Comparison of ENCODE assay signal across 14 cellular contexts in the genomic region with DNA sequence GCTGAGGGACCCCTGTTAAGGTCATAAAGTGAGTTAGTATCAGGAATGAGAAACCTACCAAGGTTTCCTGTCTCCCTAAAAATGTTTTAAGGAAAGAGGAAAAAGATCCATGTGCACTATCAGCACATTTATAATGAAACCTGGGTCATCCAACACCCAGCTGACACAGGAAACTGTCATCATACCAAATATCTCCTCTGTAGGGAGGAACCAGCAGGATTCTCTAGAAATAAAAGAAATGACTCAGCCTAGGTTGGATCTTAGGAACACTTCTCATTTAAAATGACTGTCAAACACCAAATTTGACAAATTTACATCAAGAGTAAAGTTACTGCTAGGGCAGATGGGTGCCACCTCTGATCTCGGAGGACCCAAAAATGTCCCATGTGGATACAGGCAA. TPM values are rescaled to one million over a fixed set of nuclear protein-coding genes. Genes with fewer than 3 reads are reported as not detected.
DNase-seq lines count a peak whose midpoint lies in the region; ATAC-seq and TF ChIP-seq lines count a peak whose summit lies in the region.
"Had no signal": no experiment of that assay in that cellular context is flagged by ENCODE, and none has a peak within 500 bp of the region (broad histone marks: within the 10 kb centered on the region; RNA-seq: fewer than 3 reads in every experiment).

No MANE protein-coding gene starts in this region.

- H3K4me1 Mint-ChIP-seq in GM23338: peaks cover 58% of the 10 kb centered on the region
- peaks cover 57% of the 10 kb centered on the region for H3K4me1 Mint-ChIP-seq in activated naive CD8-positive, alpha-beta T cell treated with anti-CD3 and anti-CD28 coated beads for 36 hours
- peaks cover 68 to 69% of the 10 kb centered on the region in 2 donors for H3K4me1 Mint-ChIP-seq in natural killer cell treated with Interleukin-12 subunit alpha and Interleukin-12 subunit beta and Interleukin-15 and Interleukin-18, amount 100 ng/mL, for 72 hours (ENCODE audit: low read depth in 2 of 2)
- H3K4me1 Mint-ChIP-seq in CD8-positive, alpha-beta memory T cell: peaks cover 27 to 44% (median 35%) of the 10 kb centered on the region in 3 donors

- peaks cover 2% of the 10 kb centered on the region; the same call in 1 of the 2 replicates for H3F3A ChIP-seq in GM23338 (replicated peaks; ENCODE audit: low read depth)

- H3K27me3 Mint-ChIP-seq in GM23338 (ENCODE audit: insufficient read depth, low read depth, poor library complexity): peaks cover 2% of the 10 kb centered on the region
- H3K27me3 Mint-ChIP-seq in activated naive CD8-positive, alpha-beta T cell treated with anti-CD3 and anti-CD28 coated beads for 36 hours: no peaks in the 10 kb centered on the region
- H3K27me3 Mint-ChIP-seq in natural killer cell treated with Interleukin-12 subunit alpha and Interleukin-12 subunit beta and Interleukin-15 and Interleukin-18, amount 100 ng/mL, for 72 hours: no peaks in the 10 kb centered on the region
- no peaks in the 10 kb centered on the region for H3K27me3 Mint-ChIP-seq in CD8-positive, alpha-beta memory T cell

- H3K79me2 ChIP-seq in GM23338 (replicated peaks; ENCODE audit: insufficient read depth) (peaks cover 7% of the 10 kb centered on the region), hepatocyte (no peaks in the 10 kb centered on the region)

- H3K4me1 ChIP-seq in GM23338 (ENCODE audit: insufficient read depth): peaks cover 58% of the 10 kb centered on the region
- H3K4me1 ChIP-seq in hepatocyte (ENCODE audit: insufficient read depth): peaks cover 7% of the 10 kb centered on the region
- peaks cover 20% of the 10 kb centered on the region for H3K4me1 ChIP-seq in CD8-positive, alpha-beta memory T cell (ENCODE audit: insufficient read depth, low read length)

- H3K27ac ChIP-seq in GM23338 (ENCODE audit: low read depth) (peak overlapping the region; percentile 65; the same call in 1 of the 2 replicates), hepatocyte (no peak overlapping the region)
- no peak overlapping the region for H3K27ac ChIP-seq in CD8-positive, alpha-beta memory T cell (ENCODE audit: low read depth, low read length)
- H3K27ac ChIP-seq: Peyer's patch, thoracic aorta had no signal

- WGBS in hepatocyte (ENCODE audit: low lambda C conversion rate, missing lambda C conversion rate): 89% methylated on average over 1 of the region's 1 CpG

- POLR2A ChIA-PET in CD8-positive, alpha-beta memory T cell (lab: Charles Lee): interaction anchor here (0.6 kb wide), 1 partner anchor 91 kb away, joined by 4 read pairs; no protein-coding TSS in a partner anchor

- no peak overlapping the region for H3K4me3 Mint-ChIP-seq in GM23338
- H3K4me3 Mint-ChIP-seq in activated naive CD8-positive, alpha-beta T cell treated with anti-CD3 and anti-CD28 coated beads for 36 hours: no peak overlapping the region
- peak overlapping the region; percentile 48 for H3K4me3 Mint-ChIP-seq in natural killer cell treated with Interleukin-12 subunit alpha and Interleukin-12 subunit beta and Interleukin-15 and Interleukin-18, amount 100 ng/mL, for 72 hours
- peak overlapping the region in 1 of 7 donors; percentile 38 for H3K4me3 Mint-ChIP-seq in CD8-positive, alpha-beta memory T cell

- CTCF ChIA-PET in CD8-positive, alpha-beta memory T cell (lab: Charles Lee): no interaction called here

- H3K36me3 Mint-ChIP-seq in GM23338 (ENCODE audit: low read depth): peaks cover 20% of the 10 kb centered on the region; the same call in 2 of the 3 replicates
- peaks cover 36% of the 10 kb centered on the region for H3K36me3 Mint-ChIP-seq in activated naive CD8-positive, alpha-beta T cell treated with anti-CD3 and anti-CD28 coated beads for 36 hours
- no peaks in the 10 kb centered on the region for H3K36me3 Mint-ChIP-seq in natural killer cell treated with Interleukin-12 subunit alpha and Interleukin-12 subunit beta and Interleukin-15 and Interleukin-18, amount 100 ng/mL, for 72 hours
- H3K36me3 Mint-ChIP-seq in CD8-positive, alpha-beta memory T cell: peaks cover 3 to 12% (median 4%) of the 10 kb centered on the region in 3 donors

- no peak overlapping the region for H3K27ac Mint-ChIP-seq in GM23338
- peak overlapping the region; percentile 64 for H3K27ac Mint-ChIP-seq in activated naive CD8-positive, alpha-beta T cell treated with anti-CD3 and anti-CD28 coated beads for 36 hours
- peak overlapping the region; percentile 66 to 86 for H3K27ac Mint-ChIP-seq in natural killer cell treated with Interleukin-12 subunit alpha and Interleukin-12 subunit beta and Interleukin-15 and Interleukin-18, amount 100 ng/mL, for 72 hours
- H3K27ac Mint-ChIP-seq in CD8-positive, alpha-beta memory T cell: peak overlapping the region in 4 of 8 donors; percentile 25 to 78 (median 33)

- peak; percentile 37 for DNase-seq in activated CD8-positive, alpha-beta memory T cell treated with anti-CD3 and anti-CD28 coated beads for 24 hours
- DNase-seq in activated CD8-positive, alpha-beta memory T cell treated with anti-CD3 and anti-CD28 coated beads, Interleukin-2, amount 50 U/mL, for 48 hours: no peak
- no peak for DNase-seq in GM23338 (ENCODE audit: low spot score)
- DNase-seq in activated naive CD8-positive, alpha-beta T cell treated with anti-CD3 and anti-CD28 coated beads for 36 hours: no peak
- DNase-seq in natural killer cell treated with Interleukin-12 subunit alpha and Interleukin-12 subunit beta and Interleukin-15 and Interleukin-18, amount 100 ng/mL, for 72 hours (ENCODE audit: low spot score): no peak
- no peak for DNase-seq in hepatocyte (ENCODE audit: low spot score)
- no peak for DNase-seq in omental fat pad (ENCODE audit: low spot score)
- no peak for DNase-seq in CD8-positive, alpha-beta memory T cell
- DNase-seq: activated CD4-positive, CD25-positive, alpha-beta regulatory T cell; GF-D8; MM.1S; NCI-H748 treated with DMSO at 0.1 percent for 48 hours; Peyer's patch had no signal

- H2AFZ ChIP-seq in GM23338: no peak overlapping the region
- H2AFZ ChIP-seq in hepatocyte: no peak overlapping the region

- H3K9me3 Mint-ChIP-seq in GM23338: no peaks in the 10 kb centered on the region
- no peaks in the 10 kb centered on the region for H3K9me3 Mint-ChIP-seq in activated naive CD8-positive, alpha-beta T cell treated with anti-CD3 and anti-CD28 coated beads for 36 hours
- H3K9me3 Mint-ChIP-seq in natural killer cell treated with Interleukin-12 subunit alpha and Interleukin-12 subunit beta and Interleukin-15 and Interleukin-18, amount 100 ng/mL, for 72 hours: no peaks in the 10 kb centered on the region
- H3K9me3 Mint-ChIP-seq in CD8-positive, alpha-beta memory T cell: no peaks in the 10 kb centered on the region

- no peaks in the 10 kb centered on the region for H3K9me2 ChIP-seq in GM23338 (ENCODE audit: insufficient read depth)
- H3K9me2 ChIP-seq in hepatocyte (replicated peaks; ENCODE audit: insufficient read depth): no peaks in the 10 kb centered on the region

- no peaks in the 10 kb centered on the region for H3K9me3 ChIP-seq in hepatocyte (ENCODE audit: low read depth)
- no peaks in the 10 kb centered on the region for H3K9me3 ChIP-seq in CD8-positive, alpha-beta memory T cell (ENCODE audit: low read length)
- H3K9me3 ChIP-seq: Peyer's patch, thoracic aorta had no signal

- no peaks in the 10 kb centered on the region for H3K36me3 ChIP-seq in GM23338 (ENCODE audit: insufficient read depth)
- no peaks in the 10 kb centered on the region for H3K36me3 ChIP-seq in hepatocyte (replicated peaks; ENCODE audit: insufficient read depth, low read depth)
- H3K36me3 ChIP-seq in CD8-positive, alpha-beta memory T cell (ENCODE audit: insufficient read depth, low read length): no peaks in the 10 kb centered on the region
- H3K36me3 ChIP-seq: thoracic aorta had no signal

- H3K4me3 ChIP-seq in GM23338: no peak overlapping the region
- H3K4me3 ChIP-seq in hepatocyte: no peak overlapping the region
- H3K4me3 ChIP-seq in CD8-positive, alpha-beta memory T cell (ENCODE audit: low read length): no peak overlapping the region
- H3K4me3 ChIP-seq: Peyer's patch, thoracic aorta had no signal

- no peak for TF ChIP-seq CTCF in GM23338 (conservative IDR thresholded peaks at IDR 0.05; ENCODE audit: low read depth in 2 of 2)
- TF ChIP-seq CTCF in hepatocyte (IDR thresholded peaks at IDR 0.05; ENCODE audit: poor library complexity): no peak
- TF ChIP-seq CTCF in omental fat pad (IDR thresholded peaks at IDR 0.05): no peak

- no peak for ATAC-seq in GM23338
- peak; percentile 56 to 59 for ATAC-seq in natural killer cell treated with Interleukin-12 subunit alpha and Interleukin-12 subunit beta and Interleukin-15 and Interleukin-18, amount 100 ng/mL, for 72 hours
- no peak for ATAC-seq in omental fat pad (ENCODE audit: low FRiP score)

- H3K27me3 ChIP-seq in GM23338 (ENCODE audit: insufficient read depth) (no peaks in the 10 kb centered on the region), hepatocyte (no peaks in the 10 kb centered on the region)
- no peaks in the 10 kb centered on the region for H3K27me3 ChIP-seq in CD8-positive, alpha-beta memory T cell (ENCODE audit: insufficient read depth, low read length, poor library complexity, severe bottlenecking)
- H3K27me3 ChIP-seq: Peyer's patch had no signal

- peak overlapping the region; percentile 64 for H3K4me2 ChIP-seq in GM23338
- no peak overlapping the region for H3K4me2 ChIP-seq in hepatocyte

- H4K20me1 ChIP-seq in GM23338 (replicated peaks; ENCODE audit: insufficient read depth) (no peaks in the 10 kb centered on the region), hepatocyte (ENCODE audit: insufficient read depth, poor library complexity, severe bottlenecking) (no peaks in the 10 kb centered on the region)

TF ChIP-seq in GM23338, 12 proteins besides CTCF, POLR2A, EP300 and RAD21 (continues in another document):
- TF ChIP-seq JUNB (IDR thresholded peaks at IDR 0.05; ENCODE audit: unreplicated experiment): no peak
- TF ChIP-seq ZNF114 (CRISPR knock-in tag; IDR thresholded peaks at IDR 0.05): no peak
- no peak for TF ChIP-seq STAT1 (IDR thresholded peaks at IDR 0.05; ENCODE audit: unreplicated experiment)
- no peak for TF ChIP-seq CREB1 (CRISPR knock-in tag; IDR thresholded peaks at IDR 0.05; ENCODE audit: low read depth)
- TF ChIP-seq ZNF331 (CRISPR knock-in tag; IDR thresholded peaks at IDR 0.05; ENCODE audit: low read depth): no peak

RNA-seq across cellular contexts. Expression of gene GFOD1, which starts 21.7 kb away (rescaled TPM):
- 12.8 and 13.1 TPM in 2 replicates for total RNA-seq in GM23338 (2014; rRNA removed; shearing (Covaris generic))
- polyA plus RNA-seq in GM23338 (2016; fragmentation: Nextera tagmentation; extraction: Ambion mirVana) (4.1 and 4.9 TPM in 2 replicates), hepatocyte (2.3 and 2.8 TPM in 2 replicates)
- total RNA-seq in activated naive CD8-positive, alpha-beta T cell treated with anti-CD3 and anti-CD28 coated beads for 36 hours: 10 to 100 TPM; 12.8 to 13.0 TPM
- total RNA-seq in natural killer cell treated with Interleukin-12 subunit alpha and Interleukin-12 subunit beta and Interleukin-15 and Interleukin-18, amount 100 ng/mL, for 72 hours: 10 to 100 TPM in 1 of 2 donors, 1 to 10 TPM in 1; 9.7 to 12.1 TPM
- total RNA-seq in hepatocyte (3.3 and 3.5 TPM in 2 replicates), omental fat pad (10 to 100 TPM; 12.2 to 78.2 (median 45.7) TPM)
- total RNA-seq in CD8-positive, alpha-beta memory T cell: 1 to 10 TPM; 8.2 to 8.7 TPM
- polyA plus RNA-seq in CD8-positive, alpha-beta memory T cell: 3.6 TPM

Comparison
In these comparisons a context has a peak if more than half of its experiments do, and no peak if none do; other contexts are left out.
1. ATAC-seq: peak in natural killer cell treated with Interleukin-12 subunit alpha and Interleukin-12 subunit beta and Interleukin-15 and Interleukin-18, amount 100 ng/mL, for 72 hours (2 of 2); none in GM23338 (single experiment) and omental fat pad (single experiment).